Comparison of ENCODE assay signal across 8 cellular contexts in the genomic region with DNA sequence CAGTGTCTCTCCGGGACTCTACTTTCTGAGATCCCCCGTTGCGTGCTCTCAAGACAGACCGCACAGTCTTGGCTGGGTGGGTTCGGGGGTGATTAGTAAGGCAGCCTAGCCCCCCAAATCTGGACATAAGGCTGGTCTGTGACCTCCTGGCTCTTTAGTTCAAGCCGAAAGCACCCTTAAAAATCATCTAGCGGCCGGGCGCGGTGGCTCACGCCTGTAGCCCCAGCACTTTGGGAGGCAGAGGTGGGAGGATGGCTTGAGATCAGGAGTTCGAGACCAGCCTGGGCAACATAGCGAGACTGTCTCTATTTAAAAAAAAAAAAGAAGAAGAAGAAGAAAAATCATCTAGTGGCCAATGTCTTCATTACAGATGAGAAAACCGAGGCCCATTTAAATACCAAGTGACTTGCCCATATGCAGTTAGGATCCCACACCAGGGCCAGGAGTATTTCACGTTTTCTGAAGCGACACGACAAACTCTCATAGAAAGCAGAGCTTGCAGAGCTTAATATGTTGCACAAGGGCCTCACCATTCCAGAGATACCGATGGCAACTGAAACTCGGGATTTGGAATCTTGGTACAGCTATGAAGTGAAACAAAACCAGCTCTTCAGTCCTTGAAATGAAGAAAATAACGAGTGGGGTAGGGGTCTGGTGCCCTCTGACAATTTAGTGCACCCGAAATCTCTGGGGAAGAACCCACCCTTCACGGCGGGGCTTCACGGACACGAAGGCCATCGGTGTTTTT. TPM values are rescaled to one million over a fixed set of nuclear protein-coding genes. Genes with fewer than 3 reads are reported as not detected.
DNase-seq lines count a peak whose midpoint lies in the region; ATAC-seq and TF ChIP-seq lines count a peak whose summit lies in the region.

No MANE protein-coding gene starts in this region.

- TF ChIP-seq POLR2A in suprapubic skin (IDR thresholded peaks at IDR 0.05): no peak

- H3K9ac ChIP-seq in HUES6 (ENCODE audit: low read length) (peak overlapping the region; percentile 95), iPS-20b (ENCODE audit: low read depth, low read length) (peak overlapping the region; percentile 100; the same call in 1 of the 2 replicates)

- 49% methylated on average over 26 of the region's 26 CpGs for WGBS in suprapubic skin

- peak overlapping the region; percentile 97 for H3K27ac ChIP-seq in AG04450 (ENCODE audit: low read depth, low read length)
- peak overlapping the region; percentile 42; the same call in 1 of the 2 replicates for H3K27ac ChIP-seq in HUES6 (ENCODE audit: low read depth, low read length)
- H3K27ac ChIP-seq in iPS-20b (ENCODE audit: low read length): no peak overlapping the region
- H3K27ac ChIP-seq in suprapubic skin: peak overlapping the region; percentile 96

- H3K27me3 Mint-ChIP-seq in activated naive CD8-positive, alpha-beta T cell treated with anti-CD3 and anti-CD28 coated beads, Interleukin-2, amount 10 ng/mL, durations not matched to agents 7 days and 5 days: peaks cover 3% of the 10 kb centered on the region

- H3K4me3 Mint-ChIP-seq in activated naive CD8-positive, alpha-beta T cell treated with anti-CD3 and anti-CD28 coated beads, Interleukin-2, amount 10 ng/mL, durations not matched to agents 7 days and 5 days: peak overlapping the region; percentile 96

- H3K36me3 Mint-ChIP-seq in activated naive CD8-positive, alpha-beta T cell treated with anti-CD3 and anti-CD28 coated beads, Interleukin-2, amount 10 ng/mL, durations not matched to agents 7 days and 5 days: peaks cover 25% of the 10 kb centered on the region

- no peak for TF ChIP-seq EP300 in suprapubic skin (IDR thresholded peaks at IDR 0.05)

- peak overlapping the region; percentile 97 for H3K27ac Mint-ChIP-seq in activated naive CD8-positive, alpha-beta T cell treated with anti-CD3 and anti-CD28 coated beads, Interleukin-2, amount 10 ng/mL, durations not matched to agents 7 days and 5 days

- TF ChIP-seq CTCF in AG04450 (IDR thresholded peaks at IDR 0.05; ENCODE audit: low read depth, low read length) (no peak), suprapubic skin (IDR thresholded peaks at IDR 0.05) (peak in 1 of 2 donors; percentile 1)

- no peak for ATAC-seq in activated naive CD8-positive, alpha-beta T cell treated with anti-CD3 and anti-CD28 coated beads, Interleukin-2, amount 10 ng/mL, durations not matched to agents 7 days and 5 days (ENCODE audit: low read depth)

- H3K4me1 ChIP-seq in HUES6 (ENCODE audit: control insufficient read depth, insufficient read depth, low read length) (peaks cover 36% of the 10 kb centered on the region), iPS-20b (ENCODE audit: insufficient read depth, low read length) (peaks cover 20% of the 10 kb centered on the region), suprapubic skin (peaks cover 66% of the 10 kb centered on the region)

- H3K36me3 ChIP-seq in HUES6 (ENCODE audit: control insufficient read depth, insufficient read depth, low read length) (peaks cover 16% of the 10 kb centered on the region), iPS-20b (ENCODE audit: insufficient read depth, low read depth, low read length) (peaks cover 28% of the 10 kb centered on the region), suprapubic skin (no peaks in the 10 kb centered on the region)

- POLR2A ChIA-PET in AG04450 (lab: Yijun Ruan, JAX): interaction anchor here (0.7 to 1.6 kb wide), 5 partner anchors 11 to 355 kb away, joined by 3 to 8 read pairs (median 3); partner anchors contain the start of gene IMPDH1
- POLR2A ChIA-PET in activated naive CD8-positive, alpha-beta T cell treated with anti-CD3 and anti-CD28 coated beads, Interleukin-2, amount 10 ng/mL, durations not matched to agents 7 days and 5 days (lab: Charles Lee): interaction anchor here (1.0 to 1.5 kb wide), 4 partner anchors 20 to 111 kb away, joined by 3 to 5 read pairs (median 4); partner anchors contain the start of gene RBM28

- CTCF ChIA-PET in AG04450 (lab: Charles Lee): interaction anchor here (1.0 to 6.4 kb wide), 3 partner anchors 15 to 28 kb away, joined by 3 to 110 read pairs (median 5); no protein-coding TSS in a partner anchor

- H3K9me3 Mint-ChIP-seq in activated naive CD8-positive, alpha-beta T cell treated with anti-CD3 and anti-CD28 coated beads, Interleukin-2, amount 10 ng/mL, durations not matched to agents 7 days and 5 days: no peaks in the 10 kb centered on the region

- peak overlapping the region; percentile 100 for H3K4me3 ChIP-seq in AG04450 (ENCODE audit: low read depth, low read length)
- peak overlapping the region; percentile 96 for H3K4me3 ChIP-seq in HUES6 (ENCODE audit: low read depth, low read length)
- peak overlapping the region; percentile 100 for H3K4me3 ChIP-seq in iPS-20b (ENCODE audit: low read length)
- peak overlapping the region; percentile 93 for H3K4me3 ChIP-seq in suprapubic skin

- no peaks in the 10 kb centered on the region for H3K9me3 ChIP-seq in AG04450 (ENCODE audit: control insufficient read depth, insufficient read depth, low read length)
- no peaks in the 10 kb centered on the region for H3K9me3 ChIP-seq in HUES6 (ENCODE audit: control insufficient read depth, insufficient read depth, low read depth, low read length)
- no peaks in the 10 kb centered on the region for H3K9me3 ChIP-seq in iPS-20b (ENCODE audit: insufficient read depth, low read depth, low read length)
- H3K9me3 ChIP-seq in suprapubic skin: no peaks in the 10 kb centered on the region

- DNase-seq in AG04450 (ENCODE audit: low read depth, low spot score) (no peak), suprapubic skin (ENCODE audit: low spot score in 2 of 2) (no peak), SIG-M5 treated with dmso at 0.1 percent for 504 hours (lab: John Stamatoyannopoulos, UW; ENCODE audit: unreplicated experiment) (no peak), NCI-H1417 (lab: John Stamatoyannopoulos, UW) (no peak), foreskin melanocyte (no peak)
- no peak for DNase-seq in activated naive CD8-positive, alpha-beta T cell treated with anti-CD3 and anti-CD28 coated beads, Interleukin-2, amount 10 ng/mL, durations not matched to agents 7 days and 5 days

- H3K27me3 ChIP-seq in AG04450 (ENCODE audit: control insufficient read depth, insufficient read depth, low read length) (peaks cover 4% of the 10 kb centered on the region), HUES6 (ENCODE audit: control insufficient read depth, insufficient read depth, low read length) (no peaks in the 10 kb centered on the region), iPS-20b (ENCODE audit: insufficient read depth, low read length) (peaks cover 6% of the 10 kb centered on the region; the same call in 1 of the 2 replicates), suprapubic skin (no peaks in the 10 kb centered on the region)

- peaks cover 33% of the 10 kb centered on the region for H3K4me1 Mint-ChIP-seq in activated naive CD8-positive, alpha-beta T cell treated with anti-CD3 and anti-CD28 coated beads, Interleukin-2, amount 10 ng/mL, durations not matched to agents 7 days and 5 days

RNA-seq across cellular contexts. Expression of gene HILPDA, which starts 0.7 kb away (rescaled TPM):
- 15.9 and 17.8 TPM in 2 replicates for polyA plus RNA-seq in AG04450 (2011; rRNA removed)
- polyA minus RNA-seq in AG04450 (2011; rRNA and poly(A)+ RNA removed): 14.0 and 15.8 TPM in 2 replicates
- total RNA-seq in activated naive CD8-positive, alpha-beta T cell treated with anti-CD3 and anti-CD28 coated beads, Interleukin-2, amount 10 ng/mL, durations not matched to agents 7 days and 5 days: 10 to 100 TPM; 27.8 to 28.4 TPM
- 10 to 100 TPM; 16.0 to 35.8 (median 32.8) TPM for total RNA-seq in suprapubic skin

RNA-seq across cellular contexts. Expression of gene METTL2B, which starts 21.6 kb away (rescaled TPM):
- polyA plus RNA-seq in AG04450 (2011; rRNA removed): 22.1 and 25.9 TPM in 2 replicates
- polyA minus RNA-seq in AG04450 (2011; rRNA and poly(A)+ RNA removed): 21.4 and 29.8 TPM in 2 replicates
- total RNA-seq in activated naive CD8-positive, alpha-beta T cell treated with anti-CD3 and anti-CD28 coated beads, Interleukin-2, amount 10 ng/mL, durations not matched to agents 7 days and 5 days: 10 to 100 TPM; 26.7 to 27.8 TPM
- total RNA-seq in suprapubic skin: 10 to 100 TPM; 21.2 to 26.4 (median 22.7) TPM

RNA-seq across cellular contexts. Expression of gene IMPDH1, which starts 45.2 kb away (rescaled TPM):
- 43.8 and 56.6 TPM in 2 replicates for polyA plus RNA-seq in AG04450 (2011; rRNA removed)
- polyA minus RNA-seq in AG04450 (2011; rRNA and poly(A)+ RNA removed): 68.7 and 104 TPM in 2 replicates
- 10 to 100 TPM; 59.0 to 64.4 TPM for total RNA-seq in activated naive CD8-positive, alpha-beta T cell treated with anti-CD3 and anti-CD28 coated beads, Interleukin-2, amount 10 ng/mL, durations not matched to agents 7 days and 5 days
- 10 to 100 TPM; 43.1 to 68.5 (median 47.4) TPM for total RNA-seq in suprapubic skin
